ENCODE assay signal across 1 cellular context in the genomic region with DNA sequence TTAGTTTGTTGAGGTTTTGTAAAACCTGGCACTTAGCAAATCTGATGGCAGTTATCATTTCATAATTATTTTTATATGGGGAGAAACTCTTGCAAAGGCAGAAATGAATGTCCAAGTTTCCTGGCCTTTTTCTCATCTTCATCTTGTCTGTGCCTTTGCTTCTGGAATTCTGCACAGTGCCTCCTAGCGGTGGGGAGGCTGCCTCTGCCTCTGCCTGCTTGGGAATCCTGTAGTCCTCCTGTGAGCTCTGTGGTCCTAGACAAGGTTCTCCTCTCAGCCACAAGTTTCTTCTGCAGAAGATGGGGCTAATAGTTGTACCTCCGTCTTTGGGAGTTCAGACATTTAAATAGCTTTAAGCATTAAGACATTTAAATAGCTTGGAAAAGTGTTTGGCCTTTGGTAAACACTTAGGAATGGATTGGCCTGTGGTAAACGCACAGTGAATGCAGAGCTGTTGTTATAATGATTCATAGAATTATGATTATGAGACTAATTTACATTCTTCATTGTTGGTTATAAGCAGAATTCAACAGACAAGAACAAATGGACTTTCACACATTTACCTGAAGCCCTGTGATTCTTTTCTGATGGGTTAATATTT.
TF ChIP-seq lines count a peak whose summit lies in the region.

No MANE protein-coding gene starts in this region.

TF ChIP-seq in GM12878, 131 proteins besides CTCF, POLR2A, EP300 and RAD21 (continued from another document):
- TF ChIP-seq, protein P1, sequence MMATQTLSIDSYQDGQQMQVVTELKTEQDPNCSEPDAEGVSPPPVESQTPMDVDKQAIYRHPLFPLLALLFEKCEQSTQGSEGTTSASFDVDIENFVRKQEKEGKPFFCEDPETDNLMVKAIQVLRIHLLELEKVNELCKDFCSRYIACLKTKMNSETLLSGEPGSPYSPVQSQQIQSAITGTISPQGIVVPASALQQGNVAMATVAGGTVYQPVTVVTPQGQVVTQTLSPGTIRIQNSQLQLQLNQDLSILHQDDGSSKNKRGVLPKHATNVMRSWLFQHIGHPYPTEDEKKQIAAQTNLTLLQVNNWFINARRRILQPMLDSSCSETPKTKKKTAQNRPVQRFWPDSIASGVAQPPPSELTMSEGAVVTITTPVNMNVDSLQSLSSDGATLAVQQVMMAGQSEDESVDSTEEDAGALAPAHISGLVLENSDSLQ (IDR thresholded peaks at IDR 0.05) = no peak
- TF ChIP-seq PAX8 (IDR thresholded peaks at IDR 0.05) (no peak), TCF7 (IDR thresholded peaks at IDR 0.05; ENCODE audit: borderline replicate concordance) (no peak), SP1 (IDR thresholded peaks at IDR 0.05; ENCODE audit: low read depth, low read length) (no peak), ASH2L (IDR thresholded peaks at IDR 0.05; ENCODE audit: borderline replicate concordance, low read depth) (no peak), RELA (IDR thresholded peaks at IDR 0.05; ENCODE audit: borderline replicate concordance, partially characterized antibody) (no peak), CHD1 (IDR thresholded peaks at IDR 0.05; ENCODE audit: low read depth, low read length) (no peak), POLR2AphosphoS2 (IDR thresholded peaks at IDR 0.05; ENCODE audit: low read depth, low read length) (no peak)
- TF ChIP-seq, protein P2, sequence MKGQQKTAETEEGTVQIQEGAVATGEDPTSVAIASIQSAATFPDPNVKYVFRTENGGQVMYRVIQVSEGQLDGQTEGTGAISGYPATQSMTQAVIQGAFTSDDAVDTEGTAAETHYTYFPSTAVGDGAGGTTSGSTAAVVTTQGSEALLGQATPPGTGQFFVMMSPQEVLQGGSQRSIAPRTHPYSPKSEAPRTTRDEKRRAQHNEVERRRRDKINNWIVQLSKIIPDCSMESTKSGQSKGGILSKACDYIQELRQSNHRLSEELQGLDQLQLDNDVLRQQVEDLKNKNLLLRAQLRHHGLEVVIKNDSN (IDR thresholded peaks at IDR 0.05; ENCODE audit: borderline replicate concordance, extremely low read length, insufficient read depth, low read depth, low read length) = no peak
- TF ChIP-seq, protein P3, sequence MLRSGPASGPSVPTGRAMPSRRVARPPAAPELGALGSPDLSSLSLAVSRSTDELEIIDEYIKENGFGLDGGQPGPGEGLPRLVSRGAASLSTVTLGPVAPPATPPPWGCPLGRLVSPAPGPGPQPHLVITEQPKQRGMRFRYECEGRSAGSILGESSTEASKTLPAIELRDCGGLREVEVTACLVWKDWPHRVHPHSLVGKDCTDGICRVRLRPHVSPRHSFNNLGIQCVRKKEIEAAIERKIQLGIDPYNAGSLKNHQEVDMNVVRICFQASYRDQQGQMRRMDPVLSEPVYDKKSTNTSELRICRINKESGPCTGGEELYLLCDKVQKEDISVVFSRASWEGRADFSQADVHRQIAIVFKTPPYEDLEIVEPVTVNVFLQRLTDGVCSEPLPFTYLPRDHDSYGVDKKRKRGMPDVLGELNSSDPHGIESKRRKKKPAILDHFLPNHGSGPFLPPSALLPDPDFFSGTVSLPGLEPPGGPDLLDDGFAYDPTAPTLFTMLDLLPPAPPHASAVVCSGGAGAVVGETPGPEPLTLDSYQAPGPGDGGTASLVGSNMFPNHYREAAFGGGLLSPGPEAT (IDR thresholded peaks at IDR 0.05; ENCODE audit: low read depth) = no peak
